In genomic region chr9:113275147-113276131, GRCh38 we compare ENCODE assay signal across 1 cellular context.
TF ChIP-seq lines count a peak whose summit lies in the region.

Gene CDC26, minus strand, starts transcription at chr9:113275572. Its CDS starts 3,065 bp downstream, at chr9:113272507.
Gene PRPF4, plus strand, starts transcription at chr9:113275658. Its CDS starts 86 bp downstream, at chr9:113275744.

TF ChIP-seq in K562, 482 proteins besides CTCF, POLR2A, EP300 and RAD21 (continued from another document and continues in another):
- TF ChIP-seq, protein P1, sequence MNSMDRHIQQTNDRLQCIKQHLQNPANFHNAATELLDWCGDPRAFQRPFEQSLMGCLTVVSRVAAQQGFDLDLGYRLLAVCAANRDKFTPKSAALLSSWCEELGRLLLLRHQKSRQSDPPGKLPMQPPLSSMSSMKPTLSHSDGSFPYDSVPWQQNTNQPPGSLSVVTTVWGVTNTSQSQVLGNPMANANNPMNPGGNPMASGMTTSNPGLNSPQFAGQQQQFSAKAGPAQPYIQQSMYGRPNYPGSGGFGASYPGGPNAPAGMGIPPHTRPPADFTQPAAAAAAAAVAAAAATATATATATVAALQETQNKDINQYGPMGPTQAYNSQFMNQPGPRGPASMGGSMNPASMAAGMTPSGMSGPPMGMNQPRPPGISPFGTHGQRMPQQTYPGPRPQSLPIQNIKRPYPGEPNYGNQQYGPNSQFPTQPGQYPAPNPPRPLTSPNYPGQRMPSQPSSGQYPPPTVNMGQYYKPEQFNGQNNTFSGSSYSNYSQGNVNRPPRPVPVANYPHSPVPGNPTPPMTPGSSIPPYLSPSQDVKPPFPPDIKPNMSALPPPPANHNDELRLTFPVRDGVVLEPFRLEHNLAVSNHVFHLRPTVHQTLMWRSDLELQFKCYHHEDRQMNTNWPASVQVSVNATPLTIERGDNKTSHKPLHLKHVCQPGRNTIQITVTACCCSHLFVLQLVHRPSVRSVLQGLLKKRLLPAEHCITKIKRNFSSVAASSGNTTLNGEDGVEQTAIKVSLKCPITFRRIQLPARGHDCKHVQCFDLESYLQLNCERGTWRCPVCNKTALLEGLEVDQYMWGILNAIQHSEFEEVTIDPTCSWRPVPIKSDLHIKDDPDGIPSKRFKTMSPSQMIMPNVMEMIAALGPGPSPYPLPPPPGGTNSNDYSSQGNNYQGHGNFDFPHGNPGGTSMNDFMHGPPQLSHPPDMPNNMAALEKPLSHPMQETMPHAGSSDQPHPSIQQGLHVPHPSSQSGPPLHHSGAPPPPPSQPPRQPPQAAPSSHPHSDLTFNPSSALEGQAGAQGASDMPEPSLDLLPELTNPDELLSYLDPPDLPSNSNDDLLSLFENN (IDR thresholded peaks at IDR 0.05; ENCODE audit: low read depth in 2 of 2, low read length in 2 of 2), result 0 out of 4 replicates have a peak, but pooled peaks of 1 of the 2 experiments have one; percentile 22
- TF ChIP-seq MYBL2 (IDR thresholded peaks at IDR 0.05; ENCODE audit: low read depth) (no peak), MYBL2 (CRISPR knock-in tag; IDR thresholded peaks at IDR 0.05; ENCODE audit: borderline replicate concordance) (no peak), BRD9 (IDR thresholded peaks at IDR 0.05; ENCODE audit: low read depth, partially characterized antibody) (no peak), SUPT5H (IDR thresholded peaks at IDR 0.05) (peak; percentile 99), CGGBP1 (CRISPR knock-in tag; IDR thresholded peaks at IDR 0.05) (no peak), PCBP1 (IDR thresholded peaks at IDR 0.05; ENCODE audit: low read depth, low read length, poor library complexity, severe bottlenecking) (no peak), MNT (conservative IDR thresholded peaks at IDR 0.05) (peak; percentile 85 to 92), FOXM1 (IDR thresholded peaks at IDR 0.05; ENCODE audit: low read depth) (no peak), FOXM1 (CRISPR knock-in tag; IDR thresholded peaks at IDR 0.05; ENCODE audit: low read depth) (no peak), JUN (IDR thresholded peaks at IDR 0.05; ENCODE audit: borderline replicate concordance, low read depth, low read length) (peak; percentile 54; the same call in 1 of the 2 replicates), JUN (CRISPR knock-in tag; IDR thresholded peaks at IDR 0.05; ENCODE audit: borderline replicate concordance) (no peak), CLOCK (CRISPR knock-in tag; IDR thresholded peaks at IDR 0.05; ENCODE audit: borderline replicate concordance) (no peak), WHSC1 (IDR thresholded peaks at IDR 0.05; ENCODE audit: low read length) (no peak), SPI1 (IDR thresholded peaks at IDR 0.05; ENCODE audit: borderline replicate concordance, low read depth, low read length) (peak; percentile 95), SRF (CRISPR knock-in tag; IDR thresholded peaks at IDR 0.05) (no peak), MED1 (CRISPR knock-in tag; IDR thresholded peaks at IDR 0.05; ENCODE audit: borderline replicate concordance) (no peak), SMARCC2 (IDR thresholded peaks at IDR 0.05; ENCODE audit: low read depth) (peak; percentile 53; the same call in 1 of the 2 replicates), YY1 (IDR thresholded peaks at IDR 0.05; ENCODE audit: borderline replicate concordance in 1 of 3, control insufficient read depth in 1 of 3, extremely low read depth in 1 of 3, insufficient read depth in 3 of 3, insufficient read length in 1 of 3, insufficient replicate concordance in 2 of 3, low read depth in 1 of 3, low read length in 2 of 3) (peak; percentile 68 to 91 (median 81)), DMBX1 (CRISPR knock-in tag; IDR thresholded peaks at IDR 0.05; ENCODE audit: borderline replicate concordance) (no peak), DDX20 (tag; IDR thresholded peaks at IDR 0.05; ENCODE audit: low read depth) (no peak), CBFA2T2 (conservative IDR thresholded peaks at IDR 0.05) (no peak), HES1 (IDR thresholded peaks at IDR 0.05; ENCODE audit: low read depth) (no peak), KDM1A (IDR thresholded peaks at IDR 0.05) (no peak), MAFF (IDR thresholded peaks at IDR 0.05; ENCODE audit: low read length) (no peak), SNIP1 (IDR thresholded peaks at IDR 0.05; ENCODE audit: low read depth) (no peak), RBM14 (IDR thresholded peaks at IDR 0.05; ENCODE audit: borderline replicate concordance, insufficient read depth, low read depth, low read length) (no peak), ZSCAN29 (IDR thresholded peaks at IDR 0.05) (no peak), POLR2G (IDR thresholded peaks at IDR 0.05; ENCODE audit: low read depth, low read length) (peak; percentile 99), TRIM24 (IDR thresholded peaks at IDR 0.05) (0 out of 4 replicates have a peak, but pooled peaks of 1 of the 2 experiments have one; percentile 7), MCM5 (IDR thresholded peaks at IDR 0.05; ENCODE audit: low read depth) (no peak), ESRRA (IDR thresholded peaks at IDR 0.05; ENCODE audit: borderline replicate concordance, low read depth) (peak; percentile 36; the same call in 1 of the 2 replicates), MTA2 (IDR thresholded peaks at IDR 0.05; ENCODE audit: low read depth) (peak; percentile 16; the same call in 1 of the 2 replicates), ZNF311 (CRISPR knock-in tag; IDR thresholded peaks at IDR 0.05) (no peak), JUND (IDR thresholded peaks at IDR 0.05; ENCODE audit: borderline replicate concordance, low read depth, low read length) (peak; percentile 63; the same call in 1 of the 2 replicates), JUND (tag; IDR thresholded peaks at IDR 0.05; ENCODE audit: borderline replicate concordance, low read depth, low read length) (peak; percentile 52; the same call in 2 of the 3 replicates), HDAC8 (tag; IDR thresholded peaks at IDR 0.05) (0 out of 2 replicates have a peak, but pooled peaks have one; percentile 24), NFRKB (IDR thresholded peaks at IDR 0.05; ENCODE audit: low read depth) (0 out of 2 replicates have a peak, but pooled peaks have one; percentile 53), ZFPM2 (CRISPR knock-in tag; IDR thresholded peaks at IDR 0.05) (no peak), MCM3 (IDR thresholded peaks at IDR 0.05) (no peak), TEAD4 (IDR thresholded peaks at IDR 0.05; ENCODE audit: low read length) (peak; percentile 64), TEAD4 (CRISPR knock-in tag; IDR thresholded peaks at IDR 0.05; ENCODE audit: borderline replicate concordance) (no peak)
- TF ChIP-seq, protein P2, sequence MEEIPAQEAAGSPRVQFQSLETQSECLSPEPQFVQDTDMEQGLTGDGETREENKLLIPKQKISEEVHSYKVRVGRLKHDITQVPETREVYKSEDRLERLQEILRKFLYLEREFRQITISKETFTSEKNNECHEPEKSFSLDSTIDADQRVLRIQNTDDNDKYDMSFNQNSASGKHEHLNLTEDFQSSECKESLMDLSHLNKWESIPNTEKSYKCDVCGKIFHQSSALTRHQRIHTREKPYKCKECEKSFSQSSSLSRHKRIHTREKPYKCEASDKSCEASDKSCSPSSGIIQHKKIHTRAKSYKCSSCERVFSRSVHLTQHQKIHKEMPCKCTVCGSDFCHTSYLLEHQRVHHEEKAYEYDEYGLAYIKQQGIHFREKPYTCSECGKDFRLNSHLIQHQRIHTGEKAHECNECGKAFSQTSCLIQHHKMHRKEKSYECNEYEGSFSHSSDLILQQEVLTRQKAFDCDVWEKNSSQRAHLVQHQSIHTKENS (CRISPR knock-in tag; IDR thresholded peaks at IDR 0.05), result no peak
- TF ChIP-seq, protein P3, sequence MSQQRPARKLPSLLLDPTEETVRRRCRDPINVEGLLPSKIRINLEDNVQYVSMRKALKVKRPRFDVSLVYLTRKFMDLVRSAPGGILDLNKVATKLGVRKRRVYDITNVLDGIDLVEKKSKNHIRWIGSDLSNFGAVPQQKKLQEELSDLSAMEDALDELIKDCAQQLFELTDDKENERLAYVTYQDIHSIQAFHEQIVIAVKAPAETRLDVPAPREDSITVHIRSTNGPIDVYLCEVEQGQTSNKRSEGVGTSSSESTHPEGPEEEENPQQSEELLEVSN (IDR thresholded peaks at IDR 0.05; ENCODE audit: borderline replicate concordance in 1 of 2, extremely low read depth in 1 of 2, insufficient read depth in 1 of 2, insufficient read length in 1 of 2, low read depth in 1 of 2, low read length in 1 of 2, poor library complexity in 1 of 2, severe bottlenecking in 1 of 2), result peak; percentile 22 to 72
- TF ChIP-seq, protein P4, sequence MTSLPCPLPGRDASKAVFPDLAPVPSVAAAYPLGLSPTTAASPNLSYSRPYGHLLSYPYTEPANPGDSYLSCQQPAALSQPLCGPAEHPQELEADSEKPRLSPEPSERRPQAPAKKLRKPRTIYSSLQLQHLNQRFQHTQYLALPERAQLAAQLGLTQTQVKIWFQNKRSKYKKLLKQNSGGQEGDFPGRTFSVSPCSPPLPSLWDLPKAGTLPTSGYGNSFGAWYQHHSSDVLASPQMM (CRISPR knock-in tag; IDR thresholded peaks at IDR 0.05), result no peak
